38 cellular contexts compared by ENCODE assay signal in genomic region chr16:82313754-82314153, GRCh38.
"Had no signal": no experiment of that assay in that cellular context is flagged by ENCODE, and none has a peak within 500 bp of the region (broad histone marks: within the 10 kb centered on the region; RNA-seq: fewer than 3 reads in every experiment).

No MANE protein-coding gene starts in this region.

- H3K9me3 ChIP-seq: adrenal gland, ascending aorta, body of pancreas, breast epithelium had no signal

- H3K4me3 Mint-ChIP-seq: activated naive CD4-positive, alpha-beta T cell treated with anti-CD3 and anti-CD28 coated beads for 36 hours; activated naive CD4-positive, alpha-beta T cell treated with anti-CD3 and anti-CD28 coated beads, Interleukin-2, amount 10 ng/mL, durations not matched to agents 7 days and 5 days; activated naive CD4-positive, alpha-beta T cell treated with anti-CD3 and anti-CD28 coated beads, Interleukin-2, amount 50 U/mL, for 24 hours; activated naive CD8-positive, alpha-beta T cell; activated naive CD8-positive, alpha-beta T cell treated with anti-CD3 and anti-CD28 coated beads for 36 hours; activated naive CD8-positive, alpha-beta T cell treated with anti-CD3 and anti-CD28 coated beads, Interleukin-2, amount 10 ng/mL, durations not matched to agents 7 days and 5 days; activated naive CD8-positive, alpha-beta T cell treated with anti-CD3 and anti-CD28 coated beads, Interleukin-2, amount 50 U/mL, for 24 hours; activated T-cell treated with anti-CD3 and anti-CD28 coated beads, Interleukin-2, amount 50 U/mL, for 24 hours; activated T-cell treated with anti-CD3 and anti-CD28 coated beads, Interleukin-2, amount 50 U/mL, for 4 hours; activated T-cell treated with anti-CD3 and anti-CD28 coated beads, Interleukin-2, amount 50 U/mL, for 72 hours; activated T-helper 1 cell treated with anti-CD3 and anti-CD28 coated beads, Interleukin-12 subunit alpha, Interleukin-12 subunit beta, Interleukin-2, Interleukin-4 antibody, amounts not matched to agents 30 ng/mL and 10 ng/mL and 1 ng/mL, durations not matched to agents 14 hours and 24 hours and 36 hours; activated T-helper 17 cell treated with anti-CD3 and anti-CD28 coated beads, Interleukin-2, amount 50 U/mL, for 72 hours; brain; central memory CD8-positive, alpha-beta T cell had no signal

- H3K4me1 Mint-ChIP-seq: activated naive CD4-positive, alpha-beta T cell treated with anti-CD3 and anti-CD28 coated beads, Interleukin-2, amount 10 ng/mL, durations not matched to agents 7 days and 5 days; activated naive CD4-positive, alpha-beta T cell treated with anti-CD3 and anti-CD28 coated beads, Interleukin-2, amount 50 U/mL, for 24 hours; activated naive CD8-positive, alpha-beta T cell treated with anti-CD3 and anti-CD28 coated beads for 36 hours; activated naive CD8-positive, alpha-beta T cell treated with anti-CD3 and anti-CD28 coated beads, Interleukin-2, amount 50 U/mL, for 24 hours; activated T-helper 17 cell treated with anti-CD3 and anti-CD28 coated beads, Interleukin-2, amount 50 U/mL, for 72 hours; brain had no signal

- ATAC-seq: activated naive CD8-positive, alpha-beta T cell treated with anti-CD3 and anti-CD28 coated beads, Interleukin-2, amount 50 U/mL, for 24 hours; activated T-cell treated with anti-CD3 and anti-CD28 coated beads, Interleukin-2, amount 50 U/mL, for 4 hours; activated T-cell treated with anti-CD3 and anti-CD28 coated beads, Interleukin-2, amount 50 U/mL, for 72 hours; activated T-helper 17 cell treated with anti-CD3 and anti-CD28 coated beads, Interleukin-2, amount 50 U/mL, for 72 hours; body of pancreas had no signal

- H3K36me3 ChIP-seq: adrenal gland, ascending aorta, brain microvascular endothelial cell, breast epithelium, cardiac muscle cell had no signal

- H3K27ac ChIP-seq: adrenal gland, ascending aorta, body of pancreas, brain microvascular endothelial cell, breast epithelium, cardiac muscle cell had no signal

- H3K4me1 ChIP-seq: adrenal gland, breast epithelium had no signal

- DNase-seq: activated effector memory CD4-positive, alpha-beta T cell treated with anti-CD3 and anti-CD28 coated beads, Interleukin-2, amount 50 U/mL, for 16 hours; activated effector memory CD4-positive, alpha-beta T cell treated with Interleukin-2 at 50 U/mL for 16 hours; activated gamma-delta T cell; activated gamma-delta T cell treated with Interleukin-2 at 50 U/mL for 16 hours; activated naive CD4-positive, alpha-beta T cell; activated naive CD4-positive, alpha-beta T cell treated with anti-CD3 and anti-CD28 coated beads for 36 hours; activated naive CD4-positive, alpha-beta T cell treated with anti-CD3 and anti-CD28 coated beads, Interleukin-2, amount 10 ng/mL, durations not matched to agents 7 days and 5 days; activated naive CD4-positive, alpha-beta T cell treated with anti-CD3 and anti-CD28 coated beads, Interleukin-2, amount 50 U/mL, for 16 hours; activated naive CD4-positive, alpha-beta T cell treated with Interleukin-2 at 50 U/mL for 16 hours; activated naive CD8-positive, alpha-beta T cell treated with anti-CD3 and anti-CD28 coated beads for 36 hours; activated naive CD8-positive, alpha-beta T cell treated with anti-CD3 and anti-CD28 coated beads, Interleukin-2, amount 10 ng/mL, durations not matched to agents 7 days and 5 days; activated naive CD8-positive, alpha-beta T cell treated with anti-CD3 and anti-CD28 coated beads, Interleukin-2, amount 50 U/mL, for 24 hours; activated T-cell treated with anti-CD3 and anti-CD28 coated beads for 4 hours; activated T-cell treated with anti-CD3 and anti-CD28 coated beads, Interleukin-2, amount 50 U/mL, for 1 hour; activated T-cell treated with anti-CD3 and anti-CD28 coated beads, Interleukin-2, amount 50 U/mL, for 24 hours; activated T-cell treated with anti-CD3 and anti-CD28 coated beads, Interleukin-2, amount 50 U/mL, for 4 hours; activated T-cell treated with anti-CD3 and anti-CD28 coated beads, Interleukin-2, amount 50 U/mL, for 48 hours; activated T-cell treated with anti-CD3 and anti-CD28 coated beads, Interleukin-2, amount 50 U/mL, for 72 hours; adrenal gland; amniotic stem cell; amygdala; anterior cingulate cortex; aorta; body of pancreas; brain microvascular endothelial cell; caudate nucleus; central memory CD4-positive, alpha-beta T cell; cerebellar nuclear complex had no signal

- H3K27ac Mint-ChIP-seq: activated naive CD4-positive, alpha-beta T cell treated with anti-CD3 and anti-CD28 coated beads for 36 hours; activated naive CD4-positive, alpha-beta T cell treated with anti-CD3 and anti-CD28 coated beads, Interleukin-2, amount 10 ng/mL, durations not matched to agents 7 days and 5 days; activated naive CD4-positive, alpha-beta T cell treated with anti-CD3 and anti-CD28 coated beads, Interleukin-2, amount 50 U/mL, for 24 hours; activated naive CD8-positive, alpha-beta T cell; activated naive CD8-positive, alpha-beta T cell treated with anti-CD3 and anti-CD28 coated beads for 36 hours; activated naive CD8-positive, alpha-beta T cell treated with anti-CD3 and anti-CD28 coated beads, Interleukin-2, amount 10 ng/mL, durations not matched to agents 7 days and 5 days; activated naive CD8-positive, alpha-beta T cell treated with anti-CD3 and anti-CD28 coated beads, Interleukin-2, amount 50 U/mL, for 24 hours; activated T-cell treated with anti-CD3 and anti-CD28 coated beads, Interleukin-2, amount 50 U/mL, for 24 hours; activated T-cell treated with anti-CD3 and anti-CD28 coated beads, Interleukin-2, amount 50 U/mL, for 72 hours; activated T-helper 1 cell treated with anti-CD3 and anti-CD28 coated beads, Interleukin-12 subunit alpha, Interleukin-12 subunit beta, Interleukin-2, Interleukin-4 antibody, amounts not matched to agents 30 ng/mL and 10 ng/mL and 1 ng/mL, durations not matched to agents 14 hours and 24 hours and 36 hours; activated T-helper 17 cell treated with anti-CD3 and anti-CD28 coated beads, Interleukin-2, amount 50 U/mL, for 72 hours; activated T-helper 2 cell treated with anti-CD3 and anti-CD28 coated beads, Interferon-gamma antibody, Interleukin-2, Interleukin-4, amounts not matched to agents 10 μg/mL and 5 μg/mL and 100 μg/mL, durations not matched to agents 14 hours and 24 hours and 36 hours; brain had no signal

- H3K36me3 Mint-ChIP-seq: activated naive CD4-positive, alpha-beta T cell treated with anti-CD3 and anti-CD28 coated beads, Interleukin-2, amount 10 ng/mL, durations not matched to agents 7 days and 5 days; activated naive CD4-positive, alpha-beta T cell treated with anti-CD3 and anti-CD28 coated beads, Interleukin-2, amount 50 U/mL, for 24 hours; activated naive CD8-positive, alpha-beta T cell; activated naive CD8-positive, alpha-beta T cell treated with anti-CD3 and anti-CD28 coated beads for 36 hours; activated naive CD8-positive, alpha-beta T cell treated with anti-CD3 and anti-CD28 coated beads, Interleukin-2, amount 10 ng/mL, durations not matched to agents 7 days and 5 days; brain had no signal

- H3K27me3 ChIP-seq: adrenal gland, ascending aorta, body of pancreas, brain microvascular endothelial cell, breast epithelium, cardiac muscle cell had no signal

- H3K9me3 Mint-ChIP-seq: activated naive CD4-positive, alpha-beta T cell treated with anti-CD3 and anti-CD28 coated beads for 36 hours; activated naive CD4-positive, alpha-beta T cell treated with anti-CD3 and anti-CD28 coated beads, Interleukin-2, amount 10 ng/mL, durations not matched to agents 7 days and 5 days; activated naive CD4-positive, alpha-beta T cell treated with anti-CD3 and anti-CD28 coated beads, Interleukin-2, amount 50 U/mL, for 24 hours; activated naive CD8-positive, alpha-beta T cell treated with anti-CD3 and anti-CD28 coated beads for 36 hours; activated naive CD8-positive, alpha-beta T cell treated with anti-CD3 and anti-CD28 coated beads, Interleukin-2, amount 50 U/mL, for 24 hours; activated T-cell treated with anti-CD3 and anti-CD28 coated beads, Interleukin-2, amount 50 U/mL, for 24 hours; activated T-cell treated with anti-CD3 and anti-CD28 coated beads, Interleukin-2, amount 50 U/mL, for 4 hours; activated T-helper 2 cell treated with anti-CD3 and anti-CD28 coated beads, Interferon-gamma antibody, Interleukin-2, Interleukin-4, amounts not matched to agents 10 μg/mL and 5 μg/mL and 100 μg/mL, durations not matched to agents 14 hours and 24 hours and 36 hours; brain had no signal

- H3K27me3 Mint-ChIP-seq: activated naive CD4-positive, alpha-beta T cell treated with anti-CD3 and anti-CD28 coated beads, Interleukin-2, amount 10 ng/mL, durations not matched to agents 7 days and 5 days; activated naive CD8-positive, alpha-beta T cell treated with anti-CD3 and anti-CD28 coated beads, Interleukin-2, amount 10 ng/mL, durations not matched to agents 7 days and 5 days; central memory CD8-positive, alpha-beta T cell had no signal

- H3K4me3 ChIP-seq: adrenal gland, ascending aorta, body of pancreas, breast epithelium, cardiac muscle cell had no signal
